ENCODE assay signal across 9 cellular contexts in the genomic region with DNA sequence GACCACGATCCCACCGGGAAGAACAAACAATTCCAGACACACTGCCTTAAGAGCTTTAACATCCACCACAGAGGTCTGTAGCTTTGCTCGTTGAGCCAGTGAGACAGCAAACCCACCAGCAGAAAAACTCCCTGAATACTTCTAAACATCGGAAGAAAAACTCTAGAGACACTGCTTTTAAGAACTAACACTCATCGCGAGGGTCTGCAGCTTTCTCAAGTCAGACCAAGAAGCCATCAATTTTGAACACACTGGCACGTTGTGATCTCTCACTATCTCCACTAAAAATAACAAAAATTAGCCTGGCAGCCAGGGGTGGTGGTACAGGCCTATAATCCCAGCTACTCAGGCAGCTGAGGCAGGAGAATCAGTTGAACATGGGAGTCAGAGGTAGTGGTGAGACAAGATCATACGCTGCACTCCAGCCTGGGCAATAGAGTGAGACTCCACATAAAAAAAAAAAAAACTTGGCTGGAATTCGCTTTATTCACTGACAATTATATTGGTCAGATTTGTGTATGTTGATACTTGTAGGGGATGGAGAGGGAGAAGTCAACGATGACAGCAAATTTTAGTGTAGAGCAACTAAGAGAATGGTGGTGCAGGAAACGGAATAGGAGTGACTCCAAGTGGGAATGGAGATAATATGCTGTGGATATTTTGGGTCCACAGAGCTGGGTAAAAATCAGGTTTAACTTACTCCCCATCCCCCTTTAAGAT. TPM values are rescaled to one million over a fixed set of nuclear protein-coding genes. Genes with fewer than 3 reads are reported as not detected.
DNase-seq lines count a peak whose midpoint lies in the region; ATAC-seq and TF ChIP-seq lines count a peak whose summit lies in the region.
"Had no signal": no experiment of that assay in that cellular context is flagged by ENCODE, and none has a peak within 500 bp of the region (broad histone marks: within the 10 kb centered on the region; RNA-seq: fewer than 3 reads in every experiment).

No MANE protein-coding gene starts in this region.

- H3K27ac Mint-ChIP-seq in central memory CD8-positive, alpha-beta T cell (ENCODE audit: low read depth) = no peak overlapping the region

- H3K9ac ChIP-seq in HUES64 (ENCODE audit: low read depth, low read length) (peak overlapping the region; percentile 94), muscle layer of colon (ENCODE audit: low read length) (peak overlapping the region; percentile 73)

- DNase-seq in A673 (ENCODE audit: low spot score) (no peak), GM19240 (ENCODE audit: insufficient read length, low spot score) (no peak), NCI-H187 (lab: John Stamatoyannopoulos, UW) (no peak)
- DNase-seq in central memory CD8-positive, alpha-beta T cell (ENCODE audit: low spot score in 2 of 2) = no peak

- no peak for TF ChIP-seq CTCF in A673 (conservative IDR thresholded peaks at IDR 0.05; ENCODE audit: low read depth, low read length)

- H3K4me3 ChIP-seq in A673 (ENCODE audit: low read depth, low read length, poor library complexity, severe bottlenecking) = peak overlapping the region; percentile 70
- H3K4me3 ChIP-seq in HUES64 (ENCODE audit: low read length) = peak overlapping the region; percentile 92
- peak overlapping the region; percentile 77 to 93 for H3K4me3 ChIP-seq in muscle layer of colon (ENCODE audit: low read depth in 1 of 2, low read length in 2 of 2)

- H3K9me3 Mint-ChIP-seq in central memory CD8-positive, alpha-beta T cell = no peaks in the 10 kb centered on the region

- POLR2A ChIA-PET in A673 (lab: Charles Lee; ENCODE audit: low non-redundant PET) = interaction anchor here (0.8 kb wide), 1 partner anchor 30 kb away, joined by 4 read pairs; no protein-coding TSS in a partner anchor

- CTCF ChIA-PET in A673 (lab: Charles Lee) = interaction anchor here (1.2 kb wide), 1 partner anchor 244 kb away, joined by 5 read pairs; no protein-coding TSS in a partner anchor

- peak overlapping the region; percentile 91 for H3K4me3 Mint-ChIP-seq in central memory CD8-positive, alpha-beta T cell

- TSS peak; percentile 68 for BruUV-seq in A673 (replicated peaks; lab: Mats Ljungman, UMichigan)

- intact Hi-C loops in A673 (cut with micrococcal nuclease; ENCODE audit: unreplicated experiment) = loop anchor here (2.0 kb wide), 1 partner anchor 25 kb away; a partner anchor contains a TSS

- ATAC-seq in central memory CD8-positive, alpha-beta T cell (replicated peaks; ENCODE audit: extremely low read depth, poor library complexity, severe bottlenecking) = no peak
- ATAC-seq in GM21619 (IDR thresholded peaks at IDR 0.05; ENCODE audit: unreplicated experiment) = no peak
- no peak for ATAC-seq in GM18867 (IDR thresholded peaks at IDR 0.05; ENCODE audit: unreplicated experiment)

- H3K27me3 ChIP-seq in A673 (replicated peaks; ENCODE audit: insufficient read depth, low read depth, low read length, poor library complexity) (no peaks in the 10 kb centered on the region), HUES64 (ENCODE audit: insufficient read depth, low read length) (no peaks in the 10 kb centered on the region), muscle layer of colon (ENCODE audit: control insufficient read depth in 1 of 2, insufficient read depth in 2 of 2, low read length in 2 of 2) (no peaks in the 10 kb centered on the region)

- H3K27ac ChIP-seq in A673 (ENCODE audit: low read depth, low read length, poor library complexity, severe bottlenecking) (peak overlapping the region; percentile 85), HUES64 (ENCODE audit: low read depth, low read length) (peak overlapping the region; percentile 96), muscle layer of colon (ENCODE audit: low read depth, low read length) (peak overlapping the region; percentile 92)

- H3K27me3 Mint-ChIP-seq in central memory CD8-positive, alpha-beta T cell = peaks cover 6% of the 10 kb centered on the region

- H3K4me1 ChIP-seq in A673 (ENCODE audit: insufficient read depth, low read length, poor library complexity, severe bottlenecking) (peaks cover 15% of the 10 kb centered on the region), HUES64 (ENCODE audit: insufficient read depth, low read length) (peaks cover 12% of the 10 kb centered on the region; the same call in 1 of the 2 replicates), muscle layer of colon (ENCODE audit: insufficient read depth, low read length) (peaks cover 31% of the 10 kb centered on the region)

- WGBS in HUES64 = 92% methylated on average over 11 of the region's 11 CpGs

- H3K4me1 Mint-ChIP-seq in central memory CD8-positive, alpha-beta T cell = peaks cover 55% of the 10 kb centered on the region

- H3K36me3 Mint-ChIP-seq in central memory CD8-positive, alpha-beta T cell (ENCODE audit: insufficient read depth) = peaks cover 14% of the 10 kb centered on the region

- H3K36me3 ChIP-seq in A673 (ENCODE audit: insufficient read depth, low read length, poor library complexity, severe bottlenecking) (no peaks in the 10 kb centered on the region), HUES64 (ENCODE audit: insufficient read depth, low read length) (peaks cover 20% of the 10 kb centered on the region), muscle layer of colon (ENCODE audit: insufficient read depth, low read length) (peaks cover 10% of the 10 kb centered on the region)

- H3K9me3 ChIP-seq in A673 (ENCODE audit: low read depth, low read length, poor library complexity, severe bottlenecking) = peaks cover 4% of the 10 kb centered on the region
- 0 out of 2 replicates have a peak, but pooled peaks cover 10% of the 10 kb centered on the region for H3K9me3 ChIP-seq in HUES64 (ENCODE audit: insufficient read depth, low read depth, low read length)
- H3K9me3 ChIP-seq in muscle layer of colon (ENCODE audit: low read length) = no peaks in the 10 kb centered on the region

RNA-seq across cellular contexts. Expression of a gene that starts 0.9 kb away (rescaled TPM):
- total RNA-seq in A673 (2021) = 68.3 and 75.1 TPM in 2 replicates
- polyA plus RNA-seq in HUES64 (2013, experiment 1 of 2) = 120 TPM
- polyA plus RNA-seq in HUES64 (2013, experiment 2 of 2) = 126 TPM

RNA-seq across cellular contexts. Expression of a gene that starts 25.6 kb away (rescaled TPM):
- 90.7 and 94.6 TPM in 2 replicates for total RNA-seq in A673 (2021)
- 78.1 TPM for polyA plus RNA-seq in HUES64 (2013, experiment 1 of 2)
- polyA plus RNA-seq in HUES64 (2013, experiment 2 of 2) = 87.9 TPM

RNA-seq across cellular contexts. Expression of a gene that starts 27.2 kb away (rescaled TPM):
- total RNA-seq in A673 (2021) = 34.4 and 41.6 TPM in 2 replicates
- 45.7 TPM for polyA plus RNA-seq in HUES64 (2013, experiment 1 of 2)
- 39.9 TPM for polyA plus RNA-seq in HUES64 (2013, experiment 2 of 2)

RNA-seq across cellular contexts. Expression of a gene that starts 27.6 kb away (rescaled TPM):
- 0.69 and 1.9 TPM in 2 replicates for total RNA-seq in A673 (2021)
- 2.6 TPM for polyA plus RNA-seq in HUES64 (2013, experiment 1 of 2)
- 2.2 TPM for polyA plus RNA-seq in HUES64 (2013, experiment 2 of 2)
- total RNA-seq: lung microvascular endothelial cell had no signal
